Comparison of ENCODE assay signal across 23 cellular contexts in genomic region chr12:124172646-124173045, GRCh38.
DNase-seq lines count a peak whose midpoint lies in the region; ATAC-seq and TF ChIP-seq lines count a peak whose summit lies in the region.
"Had no signal": no experiment of that assay in that cellular context is flagged by ENCODE, and none has a peak within 500 bp of the region (broad histone marks: within the 10 kb centered on the region; RNA-seq: fewer than 3 reads in every experiment).

No MANE protein-coding gene starts in this region.

- POLR2A ChIA-PET in BJ (lab: Charles Lee): interaction anchor here (0.6 to 0.7 kb wide), 3 partner anchors 19 to 422 kb away, joined by 3 to 5 read pairs (median 4); no protein-coding TSS in a partner anchor

- intact Hi-C loops in head of caudate nucleus (cut with DNase I): no loop called here

- no peak overlapping the region for H3K4me3 ChIP-seq in BJ (ENCODE audit: low read depth, low read length)
- H3K4me3 ChIP-seq: GM12878, heart left ventricle, lung, right lobe of liver, transverse colon had no signal

- H3K36me3 ChIP-seq in BJ (ENCODE audit: control insufficient read depth, insufficient read depth, low read length): no peaks in the 10 kb centered on the region
- H3K36me3 ChIP-seq: heart left ventricle, right lobe of liver, transverse colon, WERI-Rb-1 had no signal

- in situ Hi-C loops in G401 (cut with HindIII; ENCODE audit: low sequenced_read_pairs): no loop called here

- H3K27me3 ChIP-seq in BJ (ENCODE audit: control insufficient read depth, insufficient read depth, low read length): no peaks in the 10 kb centered on the region
- H3K27me3 ChIP-seq: heart left ventricle, right lobe of liver, transverse colon had no signal

- no peak for ATAC-seq in GM21526 (IDR thresholded peaks at IDR 0.05; ENCODE audit: low FRiP score, unreplicated experiment)
- ATAC-seq in HG02840 (IDR thresholded peaks at IDR 0.05; ENCODE audit: low FRiP score, unreplicated experiment): no peak
- ATAC-seq: activated CD8-positive, alpha-beta T cell treated with anti-CD3 and anti-CD28 coated beads, Interleukin-2, amount 10 ng/mL, durations not matched to agents 7 days and 5 days; GM12878; heart left ventricle; right lobe of liver; Right ventricle myocardium inferior had no signal

- peak; percentile 32 for DNase-seq in BJ (ENCODE audit: low read depth)
- peak; percentile 44 for DNase-seq in HS-5 (ENCODE audit: low read depth)
- DNase-seq in amniotic stem cell (lab: John Stamatoyannopoulos, UW): peak; percentile 5
- peak; percentile 51 for DNase-seq in islet precursor cell
- no peak for DNase-seq in G401 (ENCODE audit: low spot score)
- DNase-seq in head of caudate nucleus: no peak
- DNase-seq: activated CD8-positive, alpha-beta T cell treated with anti-CD3 and anti-CD28 coated beads, Interleukin-2, amount 10 ng/mL, durations not matched to agents 7 days and 5 days; activated naive CD8-positive, alpha-beta T cell treated with anti-CD3 and anti-CD28 coated beads for 36 hours; activated T-cell treated with anti-CD3 and anti-CD28 coated beads, Interleukin-2, amount 50 U/mL, for 48 hours; central memory CD4-positive, alpha-beta T cell; effector CD8-positive, alpha-beta T cell; heart left ventricle; NCI-H2029 treated with DMSO at 0.1 percent for 48 hours; nucleus accumbens; right lobe of liver; stimulated activated naive CD4-positive, alpha-beta T cell treated with Interleukin-2 at 50 U/mL for 16 hours; transverse colon; WERI-Rb-1 had no signal

- CTCF ChIA-PET in BJ (lab: Yijun Ruan, JAX): no interaction called here

- TF ChIP-seq CTCF in BJ (IDR thresholded peaks at IDR 0.05; ENCODE audit: insufficient read depth, low read depth, low read length): no peak

Comparison
In these comparisons a context has a peak if more than half of its experiments do, and no peak if none do; other contexts are left out.
1. DNase-seq: peak in BJ (single experiment), HS-5 (single experiment), amniotic stem cell (single experiment) and islet precursor cell (single experiment); none in G401 (single experiment) and head of caudate nucleus (0 of 42).